In the genomic region with DNA sequence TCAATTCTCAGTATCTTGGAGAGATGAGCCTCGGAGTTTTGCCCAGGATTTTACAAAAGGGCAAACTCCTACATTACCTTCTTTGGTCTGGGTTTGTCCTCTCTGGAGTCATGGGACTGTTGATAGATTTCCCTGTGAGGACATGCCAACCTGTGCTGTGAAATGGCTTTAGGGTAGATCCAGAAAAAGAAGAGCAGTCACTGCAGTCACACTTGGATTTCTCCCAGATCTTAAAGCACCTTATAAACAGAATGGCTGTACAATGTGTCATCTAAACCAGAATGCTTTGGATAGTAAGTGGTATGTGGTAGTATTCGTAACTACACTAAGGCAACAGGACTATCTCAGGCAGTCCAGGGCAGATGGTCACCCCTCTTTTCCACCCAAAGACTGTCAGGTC, we compare ENCODE assay signal across 1 cellular context.
TF ChIP-seq lines count a peak whose summit lies in the region.

No MANE protein-coding gene starts in this region.

TF ChIP-seq in H1, 55 proteins besides CTCF, POLR2A, EP300 and RAD21:
- TF ChIP-seq SP4 (IDR thresholded peaks at IDR 0.05; ENCODE audit: low read length) (no peak), TAF7 (optimal IDR thresholded peaks at IDR 0.05; ENCODE audit: borderline replicate concordance, low read depth, low read length) (no peak), KDM4A (IDR thresholded peaks at IDR 0.05; ENCODE audit: low read depth, low read length, severe bottlenecking) (no peak), SP1 (IDR thresholded peaks at IDR 0.05; ENCODE audit: low read depth, low read length) (no peak)
- TF ChIP-seq, protein P1, sequence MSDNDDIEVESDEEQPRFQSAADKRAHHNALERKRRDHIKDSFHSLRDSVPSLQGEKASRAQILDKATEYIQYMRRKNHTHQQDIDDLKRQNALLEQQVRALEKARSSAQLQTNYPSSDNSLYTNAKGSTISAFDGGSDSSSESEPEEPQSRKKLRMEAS (IDR thresholded peaks at IDR 0.05) = no peak
- TF ChIP-seq, protein P2, sequence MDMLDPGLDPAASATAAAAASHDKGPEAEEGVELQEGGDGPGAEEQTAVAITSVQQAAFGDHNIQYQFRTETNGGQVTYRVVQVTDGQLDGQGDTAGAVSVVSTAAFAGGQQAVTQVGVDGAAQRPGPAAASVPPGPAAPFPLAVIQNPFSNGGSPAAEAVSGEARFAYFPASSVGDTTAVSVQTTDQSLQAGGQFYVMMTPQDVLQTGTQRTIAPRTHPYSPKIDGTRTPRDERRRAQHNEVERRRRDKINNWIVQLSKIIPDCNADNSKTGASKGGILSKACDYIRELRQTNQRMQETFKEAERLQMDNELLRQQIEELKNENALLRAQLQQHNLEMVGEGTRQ (IDR thresholded peaks at IDR 0.05; ENCODE audit: low read length) = no peak
